In genomic region chr15:25787381-25787780, GRCh38 we compare ENCODE assay signal across 19 cellular contexts.
DNase-seq lines count a peak whose midpoint lies in the region; ATAC-seq, FAIRE-seq and TF ChIP-seq lines count a peak whose summit lies in the region.
"Had no signal": no experiment of that assay in that cellular context is flagged by ENCODE, and none has a peak within 500 bp of the region (broad histone marks: within the 10 kb centered on the region; RNA-seq: fewer than 3 reads in every experiment).

No MANE protein-coding gene starts in this region.

- no peaks in the 10 kb centered on the region for H3K36me3 Mint-ChIP-seq in natural killer cell
- H3K36me3 Mint-ChIP-seq in natural killer cell treated with Interleukin-12 subunit alpha and Interleukin-12 subunit beta and Interleukin-15 and Interleukin-18, amount 100 ng/mL, for 72 hours: no peaks in the 10 kb centered on the region
- H3K36me3 Mint-ChIP-seq in naive thymus-derived CD8-positive, alpha-beta T cell: no peaks in the 10 kb centered on the region

- H3K4me1 Mint-ChIP-seq in natural killer cell: peaks cover 71 to 76% of the 10 kb centered on the region in 2 donors
- peaks cover 53 to 60% of the 10 kb centered on the region in 2 donors for H3K4me1 Mint-ChIP-seq in natural killer cell treated with Interleukin-12 subunit alpha and Interleukin-12 subunit beta and Interleukin-15 and Interleukin-18, amount 100 ng/mL, for 72 hours (ENCODE audit: low read depth in 2 of 2)
- H3K4me1 Mint-ChIP-seq in naive thymus-derived CD8-positive, alpha-beta T cell: peaks cover 31 to 74% (median 61%) of the 10 kb centered on the region in 4 donors

- H3K27me3 Mint-ChIP-seq in natural killer cell (ENCODE audit: low read depth in 2 of 2): no peaks in the 10 kb centered on the region
- H3K27me3 Mint-ChIP-seq in natural killer cell treated with Interleukin-12 subunit alpha and Interleukin-12 subunit beta and Interleukin-15 and Interleukin-18, amount 100 ng/mL, for 72 hours: no peaks in the 10 kb centered on the region
- H3K27me3 Mint-ChIP-seq in naive thymus-derived CD8-positive, alpha-beta T cell: no peaks in the 10 kb centered on the region

- no peak overlapping the region for H3K4me3 Mint-ChIP-seq in natural killer cell
- H3K4me3 Mint-ChIP-seq in natural killer cell treated with Interleukin-12 subunit alpha and Interleukin-12 subunit beta and Interleukin-15 and Interleukin-18, amount 100 ng/mL, for 72 hours: no peak overlapping the region
- H3K4me3 Mint-ChIP-seq in naive thymus-derived CD8-positive, alpha-beta T cell: no peak overlapping the region
- H3K4me3 Mint-ChIP-seq: GM23338 had no signal

- H3K9me3 Mint-ChIP-seq in natural killer cell: no peaks in the 10 kb centered on the region
- no peaks in the 10 kb centered on the region for H3K9me3 Mint-ChIP-seq in natural killer cell treated with Interleukin-12 subunit alpha and Interleukin-12 subunit beta and Interleukin-15 and Interleukin-18, amount 100 ng/mL, for 72 hours
- H3K9me3 Mint-ChIP-seq in naive thymus-derived CD8-positive, alpha-beta T cell: no peaks in the 10 kb centered on the region
- H3K9me3 Mint-ChIP-seq: GM23338 had no signal

- no peaks in the 10 kb centered on the region for H3K27me3 ChIP-seq in bronchial epithelial cell (ENCODE audit: control insufficient read depth, insufficient read depth, low read length)
- H3K27me3 ChIP-seq: brain microvascular endothelial cell, vagina had no signal

- TF ChIP-seq CTCF in natural killer cell (IDR thresholded peaks at IDR 0.05) (no peak), bronchial epithelial cell (IDR thresholded peaks at IDR 0.05; ENCODE audit: insufficient read depth, low read length, severe bottlenecking) (no peak)

- DNase-seq in natural killer cell (no peak), bronchial epithelial cell (ENCODE audit: low read depth) (peak; percentile 5), DMS153 treated with DMSO at 0.1 percent for 48 hours (lab: John Stamatoyannopoulos, UW; ENCODE audit: unreplicated experiment) (no peak), EL (no peak)
- DNase-seq in natural killer cell treated with Interleukin-12 subunit alpha and Interleukin-12 subunit beta and Interleukin-15 and Interleukin-18, amount 100 ng/mL, for 72 hours (ENCODE audit: low spot score): no peak
- no peak for DNase-seq in naive thymus-derived CD8-positive, alpha-beta T cell
- no peak for DNase-seq in activated CD4-positive, alpha-beta T cell treated with anti-CD3 and anti-CD28 coated beads for 1 hour
- DNase-seq: activated CD4-positive, CD25-positive, alpha-beta regulatory T cell treated with anti-CD3 and anti-CD28 coated beads, Interleukin-2, amount 50 U/mL, for 72 hours; COR-L47; Karpas-422; left cardiac atrium; NCI-H2171 treated with DMSO at 0.1 percent for 48 hours; NCI-H82; T-helper 2 cell had no signal

- FAIRE-seq in bronchial epithelial cell (lab: Jason Lieb, UNC): no peak

- intact Hi-C loops in natural killer cell (cut with micrococcal nuclease): no loop called here

- no peak for ATAC-seq in natural killer cell
- no peak for ATAC-seq in natural killer cell treated with Interleukin-12 subunit alpha and Interleukin-12 subunit beta and Interleukin-15 and Interleukin-18, amount 100 ng/mL, for 72 hours
- ATAC-seq in naive thymus-derived CD8-positive, alpha-beta T cell: no peak
- ATAC-seq in HG02938 (IDR thresholded peaks at IDR 0.05; ENCODE audit: unreplicated experiment): no peak
- ATAC-seq: GM23338 had no signal

- POLR2A ChIA-PET in naive thymus-derived CD8-positive, alpha-beta T cell (lab: Charles Lee): no interaction called here

- peak overlapping the region; percentile 51 to 58 for H3K27ac Mint-ChIP-seq in natural killer cell
- no peak overlapping the region for H3K27ac Mint-ChIP-seq in natural killer cell treated with Interleukin-12 subunit alpha and Interleukin-12 subunit beta and Interleukin-15 and Interleukin-18, amount 100 ng/mL, for 72 hours
- H3K27ac Mint-ChIP-seq in naive thymus-derived CD8-positive, alpha-beta T cell: peak overlapping the region in 7 of 10 donors; percentile 3 to 88 (median 26)
- H3K27ac Mint-ChIP-seq: GM23338 had no signal

- H3K36me3 ChIP-seq in bronchial epithelial cell (ENCODE audit: control insufficient read depth, insufficient read depth, low read length): no peaks in the 10 kb centered on the region
- H3K36me3 ChIP-seq: brain microvascular endothelial cell, vagina had no signal

- H3K4me3 ChIP-seq in bronchial epithelial cell (ENCODE audit: low read depth, low read length): no peak overlapping the region
- H3K4me3 ChIP-seq: GM23338, mucosa of descending colon, vagina had no signal

Comparison
In these comparisons a context has a peak if more than half of its experiments do, and no peak if none do; other contexts are left out.
1. H3K27ac Mint-ChIP-seq: peak in natural killer cell (2 of 2) and naive thymus-derived CD8-positive, alpha-beta T cell (7 of 10); none in natural killer cell treated with Interleukin-12 subunit alpha and Interleukin-12 subunit beta and Interleukin-15 and Interleukin-18, amount 100 ng/mL, for 72 hours (0 of 2).